Comparison of ENCODE assay signal across 19 cellular contexts in the genomic region with DNA sequence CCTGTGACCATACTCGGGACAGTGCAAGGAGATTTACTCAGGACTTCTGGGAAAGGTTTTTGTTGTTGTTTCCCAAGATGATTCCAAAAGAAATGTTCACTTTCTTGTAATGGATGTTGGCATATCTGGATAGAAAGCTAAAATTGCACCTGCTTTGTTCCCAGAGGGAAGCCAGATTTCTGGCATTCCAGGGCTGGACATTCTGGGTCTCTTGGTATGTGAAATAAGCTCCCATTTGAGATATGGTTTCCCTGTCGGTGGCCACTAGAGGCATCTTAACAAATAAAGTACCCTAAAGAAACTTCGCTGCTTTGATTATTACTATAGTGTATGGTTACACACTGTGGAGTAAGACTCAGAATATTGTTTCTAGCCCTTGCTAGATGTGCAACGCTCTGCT.
"Had no signal": no experiment of that assay in that cellular context is flagged by ENCODE, and none has a peak within 500 bp of the region (broad histone marks: within the 10 kb centered on the region; RNA-seq: fewer than 3 reads in every experiment).

No MANE protein-coding gene starts in this region.

- H3K79me2 ChIP-seq: hepatocyte had no signal

- H3K27ac Mint-ChIP-seq: dendritic cell treated with granulocyte-macrophage colony-stimulating factor and Interleukin-4, amounts not matched to agents 40 ng/mL and 50 ng/mL, for 4 days; effector memory CD8-positive, alpha-beta T cell; naive thymus-derived CD8-positive, alpha-beta T cell; stimulated activated effector memory CD8-positive, alpha-beta T cell treated with anti-CD3 and anti-CD28 coated beads, Interleukin-12 subunit alpha, Interleukin-12 subunit beta, amount 100 ng/mL, for 72 hours had no signal

- H3K27me3 ChIP-seq: foreskin keratinocyte, hepatocyte, suprapubic skin, tibial artery, upper lobe of right lung, vagina had no signal

- H3K4me1 ChIP-seq: foreskin keratinocyte, suprapubic skin, tibial artery, upper lobe of right lung, vagina had no signal

- H2AFZ ChIP-seq: hepatocyte had no signal

- H3K36me3 Mint-ChIP-seq: stimulated activated effector memory CD8-positive, alpha-beta T cell treated with anti-CD3 and anti-CD28 coated beads, Interleukin-12 subunit alpha, Interleukin-12 subunit beta, amount 100 ng/mL, for 72 hours had no signal

- H3K36me3 ChIP-seq: suprapubic skin, tibial artery, upper lobe of right lung, vagina had no signal

- H3K4me3 ChIP-seq: hepatocyte, smooth muscle cell, suprapubic skin, tibial artery, upper lobe of right lung, vagina had no signal

- H3K27me3 Mint-ChIP-seq: dendritic cell treated with granulocyte-macrophage colony-stimulating factor and Interleukin-4, amounts not matched to agents 40 ng/mL and 50 ng/mL, for 4 days; effector memory CD8-positive, alpha-beta T cell had no signal

- H3K9me3 ChIP-seq: suprapubic skin, tibial artery, upper lobe of right lung, vagina had no signal

- H3K4me3 Mint-ChIP-seq: dendritic cell treated with granulocyte-macrophage colony-stimulating factor and Interleukin-4, amounts not matched to agents 40 ng/mL and 50 ng/mL, for 4 days; effector memory CD8-positive, alpha-beta T cell; naive thymus-derived CD8-positive, alpha-beta T cell; stimulated activated effector memory CD8-positive, alpha-beta T cell treated with anti-CD3 and anti-CD28 coated beads, Interleukin-12 subunit alpha, Interleukin-12 subunit beta, amount 100 ng/mL, for 72 hours had no signal

- H3K27ac ChIP-seq: foreskin keratinocyte, hepatocyte, suprapubic skin, tibial artery, upper lobe of right lung, vagina had no signal

- DNase-seq: effector memory CD8-positive, alpha-beta T cell; erythroblast; head of caudate nucleus; kidney glomerular epithelial cell; naive thymus-derived CD8-positive, alpha-beta T cell; posterior cingulate gyrus; right cardiac atrium; stimulated activated CD4-positive, alpha-beta T cell treated with anti-CD3 and anti-CD28 coated beads, Interleukin-2, amount 100 ng/mL, for 48 hours; stimulated activated CD8-positive, alpha-beta memory T cell treated with anti-CD3 and anti-CD28 coated beads, Interleukin-4, amount 100 ng/mL, for 48 hours; stimulated activated naive CD8-positive, alpha-beta T cell treated with anti-CD3 and anti-CD28 coated beads, Interleukin-15, Interleukin-2, amounts not matched to agents 100 U/mL and 50 U/mL, for 24 hours; tibial artery; upper lobe of right lung had no signal

- H3K4me1 Mint-ChIP-seq: naive thymus-derived CD8-positive, alpha-beta T cell; stimulated activated effector memory CD8-positive, alpha-beta T cell treated with anti-CD3 and anti-CD28 coated beads, Interleukin-12 subunit alpha, Interleukin-12 subunit beta, amount 100 ng/mL, for 72 hours had no signal

- H3K4me2 ChIP-seq: hepatocyte, smooth muscle cell had no signal
